12 cellular contexts compared by ENCODE assay signal in genomic region chr17:78338860-78339259, GRCh38. TPM values are rescaled to one million over a fixed set of nuclear protein-coding genes. Genes with fewer than 3 reads are reported as not detected.
DNase-seq lines count a peak whose midpoint lies in the region; ATAC-seq and TF ChIP-seq lines count a peak whose summit lies in the region.
"Had no signal": no experiment of that assay in that cellular context is flagged by ENCODE, and none has a peak within 500 bp of the region (broad histone marks: within the 10 kb centered on the region; RNA-seq: fewer than 3 reads in every experiment).

No MANE protein-coding gene starts in this region.

- TF ChIP-seq CTCF in Panc1 (IDR thresholded peaks at IDR 0.05) (no peak), type B pancreatic cell (conservative IDR thresholded peaks at IDR 0.05) (no peak), WERI-Rb-1 (IDR thresholded peaks at IDR 0.05; ENCODE audit: low read depth, low read length) (no peak)

- H3K36me3 ChIP-seq in Panc1 (ENCODE audit: control insufficient read depth, insufficient read depth, low read length) (no peaks in the 10 kb centered on the region), WERI-Rb-1 (no peaks in the 10 kb centered on the region)

- ATAC-seq in Panc1 (no peak), esophagus mucosa (peak; percentile 53)
- ATAC-seq: CD8-positive, alpha-beta T cell had no signal

- CTCF ChIA-PET in Panc1 (lab: Charles Lee): interaction anchor here (0.6 kb wide), 1 partner anchor 76 kb away, joined by 13 read pairs; no protein-coding TSS in a partner anchor

- peak; percentile 17 for DNase-seq in stimulated activated naive CD4-positive, alpha-beta T cell treated with Interleukin-2 at 50 U/mL for 16 hours (lab: John Stamatoyannopoulos, UW)
- DNase-seq in stimulated activated naive CD4-positive, alpha-beta T cell (lab: John Stamatoyannopoulos, UW): no peak
- DNase-seq in Panc1 (ENCODE audit: low read depth, low spot score) (no peak), type B pancreatic cell (ENCODE audit: extremely low spot score, unreplicated experiment) (no peak), WERI-Rb-1 (no peak)
- no peak for DNase-seq in activated T-helper 2 cell treated with anti-CD3 and anti-CD28 coated beads, Interferon-gamma antibody, Interleukin-2, Interleukin-4, amounts not matched to agents 10 μg/mL and 5 μg/mL and 100 μg/mL, durations not matched to agents 14 hours and 24 hours and 36 hours (ENCODE audit: low spot score)
- DNase-seq in activated CD4-positive, alpha-beta T cell treated with anti-CD3 and anti-CD28 coated beads for 48 hours: no peak
- DNase-seq: CD8-positive, alpha-beta T cell; NCI-H1436 had no signal

- H3K9me3 ChIP-seq in Panc1 (ENCODE audit: control insufficient read depth, insufficient read depth, low read depth, low read length) (no peaks in the 10 kb centered on the region), WERI-Rb-1 (ENCODE audit: severe bottlenecking) (no peaks in the 10 kb centered on the region)

- H3K27me3 ChIP-seq in Panc1 (ENCODE audit: control insufficient read depth, insufficient read depth, low read length) (no peaks in the 10 kb centered on the region), WERI-Rb-1 (ENCODE audit: insufficient read depth, low read depth, severe bottlenecking) (no peaks in the 10 kb centered on the region)

- peaks cover 8% of the 10 kb centered on the region for H3K27me3 Mint-ChIP-seq in type B pancreatic cell
- peaks cover 11% of the 10 kb centered on the region for H3K27me3 Mint-ChIP-seq in activated T-helper 2 cell treated with anti-CD3 and anti-CD28 coated beads, Interferon-gamma antibody, Interleukin-2, Interleukin-4, amounts not matched to agents 10 μg/mL and 5 μg/mL and 100 μg/mL, durations not matched to agents 14 hours and 24 hours and 36 hours (ENCODE audit: low read depth)

- no TSS peak for BruUV-seq in Panc1 (replicated peaks; lab: Mats Ljungman, UMichigan)

- peaks cover 16% of the 10 kb centered on the region for H3K4me1 Mint-ChIP-seq in type B pancreatic cell (ENCODE audit: unreplicated experiment)
- H3K4me1 Mint-ChIP-seq in activated T-helper 2 cell treated with anti-CD3 and anti-CD28 coated beads, Interferon-gamma antibody, Interleukin-2, Interleukin-4, amounts not matched to agents 10 μg/mL and 5 μg/mL and 100 μg/mL, durations not matched to agents 14 hours and 24 hours and 36 hours (ENCODE audit: low read depth): peaks cover 32% of the 10 kb centered on the region

- H3K27ac Mint-ChIP-seq in type B pancreatic cell: peak overlapping the region; percentile 34
- H3K27ac Mint-ChIP-seq in activated T-helper 2 cell treated with anti-CD3 and anti-CD28 coated beads, Interferon-gamma antibody, Interleukin-2, Interleukin-4, amounts not matched to agents 10 μg/mL and 5 μg/mL and 100 μg/mL, durations not matched to agents 14 hours and 24 hours and 36 hours: no peak overlapping the region
- H3K27ac Mint-ChIP-seq: CD8-positive, alpha-beta T cell had no signal

- H3K27ac ChIP-seq in Panc1 (ENCODE audit: low read length) (peak overlapping the region; percentile 5), WERI-Rb-1 (no peak overlapping the region)
- H3K27ac ChIP-seq: parathyroid adenoma, VCaP had no signal

- POLR2A ChIA-PET in Panc1 (lab: Charles Lee): no interaction called here

- in situ Hi-C loops in Panc1 (cut with HindIII; ENCODE audit: low pct_unique_long_range_greater_than_20kb, low sequenced_read_pairs): no loop called here

- no peak overlapping the region for H3K4me3 ChIP-seq in Panc1 (ENCODE audit: low read depth in 2 of 2, low read length in 2 of 2)
- no peak overlapping the region for H3K4me3 ChIP-seq in WERI-Rb-1 (ENCODE audit: low read depth, low read length)

- intact Hi-C loops in Panc1 (cut with micrococcal nuclease; ENCODE audit: unreplicated experiment): no loop called here
- intact Hi-C loops in activated T-helper 2 cell treated with anti-CD3 and anti-CD28 coated beads, Interferon-gamma antibody, Interleukin-2, Interleukin-4, amounts not matched to agents 10 μg/mL and 5 μg/mL and 100 μg/mL, durations not matched to agents 14 hours and 24 hours and 36 hours (cut with micrococcal nuclease): no loop called here

- peaks cover 60% of the 10 kb centered on the region for H3K4me1 ChIP-seq in Panc1 (ENCODE audit: control insufficient read depth, insufficient read depth, low read length)
- H3K4me1 ChIP-seq: parathyroid adenoma had no signal

- no peaks in the 10 kb centered on the region for H3K9me3 Mint-ChIP-seq in type B pancreatic cell
- H3K9me3 Mint-ChIP-seq in activated T-helper 2 cell treated with anti-CD3 and anti-CD28 coated beads, Interferon-gamma antibody, Interleukin-2, Interleukin-4, amounts not matched to agents 10 μg/mL and 5 μg/mL and 100 μg/mL, durations not matched to agents 14 hours and 24 hours and 36 hours: no peaks in the 10 kb centered on the region
- H3K9me3 Mint-ChIP-seq: CD8-positive, alpha-beta T cell had no signal

- H3K36me3 Mint-ChIP-seq in type B pancreatic cell: no peaks in the 10 kb centered on the region
- no peaks in the 10 kb centered on the region for H3K36me3 Mint-ChIP-seq in activated T-helper 2 cell treated with anti-CD3 and anti-CD28 coated beads, Interferon-gamma antibody, Interleukin-2, Interleukin-4, amounts not matched to agents 10 μg/mL and 5 μg/mL and 100 μg/mL, durations not matched to agents 14 hours and 24 hours and 36 hours (ENCODE audit: low read depth)
- H3K36me3 Mint-ChIP-seq: CD8-positive, alpha-beta T cell had no signal

- no peak overlapping the region for H3K4me3 Mint-ChIP-seq in type B pancreatic cell
- no peak overlapping the region for H3K4me3 Mint-ChIP-seq in activated T-helper 2 cell treated with anti-CD3 and anti-CD28 coated beads, Interferon-gamma antibody, Interleukin-2, Interleukin-4, amounts not matched to agents 10 μg/mL and 5 μg/mL and 100 μg/mL, durations not matched to agents 14 hours and 24 hours and 36 hours (ENCODE audit: low read depth)
- H3K4me3 Mint-ChIP-seq: CD8-positive, alpha-beta T cell had no signal

RNA-seq across cellular contexts. Expression of gene SOCS3, which starts 21.0 kb away (rescaled TPM):
- 53.1 TPM for total RNA-seq in Panc1 (2021; ENCODE audit: unreplicated experiment)
- polyA plus RNA-seq in Panc1 (2012; ENCODE audit: insufficient read length): 30.5 TPM
- total RNA-seq in esophagus mucosa: 13.6 TPM
- total RNA-seq in type B pancreatic cell (ENCODE audit: low replicate concordance): 16.9 and 21.1 TPM in 2 replicates
- 93.5 and 99.8 TPM in 2 replicates for total RNA-seq in activated T-helper 2 cell treated with anti-CD3 and anti-CD28 coated beads, Interferon-gamma antibody, Interleukin-2, Interleukin-4, amounts not matched to agents 10 μg/mL and 5 μg/mL and 100 μg/mL, durations not matched to agents 14 hours and 24 hours and 36 hours

RNA-seq across cellular contexts. Expression of gene PGS1, which starts 39.6 kb away (rescaled TPM):
- 47.5 TPM for total RNA-seq in Panc1 (2021; ENCODE audit: unreplicated experiment)
- 40.3 TPM for polyA plus RNA-seq in Panc1 (2012; ENCODE audit: insufficient read length)
- 15.9 TPM for total RNA-seq in esophagus mucosa
- total RNA-seq in type B pancreatic cell (ENCODE audit: low replicate concordance): 44.7 and 54.8 TPM in 2 replicates
- 59.3 and 64.1 TPM in 2 replicates for total RNA-seq in activated T-helper 2 cell treated with anti-CD3 and anti-CD28 coated beads, Interferon-gamma antibody, Interleukin-2, Interleukin-4, amounts not matched to agents 10 μg/mL and 5 μg/mL and 100 μg/mL, durations not matched to agents 14 hours and 24 hours and 36 hours
